ENCODE assay signal across 28 cellular contexts in the genomic region with DNA sequence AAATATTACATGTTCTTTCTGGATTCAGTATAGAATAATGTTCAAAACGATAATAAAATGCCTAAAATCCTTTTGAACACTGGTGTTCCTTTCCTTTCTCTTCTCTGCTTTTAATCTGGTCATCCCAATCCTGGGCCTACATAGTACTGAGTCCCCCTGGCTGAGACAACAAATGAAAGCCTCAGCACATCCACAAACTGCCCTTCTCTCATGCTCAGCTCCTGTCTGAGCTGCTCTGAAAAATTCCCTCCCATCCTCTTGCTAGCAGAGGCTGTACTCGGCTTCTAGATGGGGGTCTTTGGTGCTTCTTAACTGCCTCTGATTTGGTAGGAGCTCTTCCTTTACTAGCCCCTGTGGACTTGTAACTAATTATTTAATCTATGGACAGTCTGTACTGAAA.
"Had no signal": no experiment of that assay in that cellular context is flagged by ENCODE, and none has a peak within 500 bp of the region (broad histone marks: within the 10 kb centered on the region; RNA-seq: fewer than 3 reads in every experiment).

No MANE protein-coding gene starts in this region.

- H3K4me3 Mint-ChIP-seq: activated B cell treated with CpG ODN at 0.5 μM for 24 hours; activated CD4-positive, alpha-beta T cell treated with anti-CD3 and anti-CD28 coated beads for 36 hours; central memory CD8-positive, alpha-beta T cell; effector memory CD8-positive, alpha-beta T cell; natural killer cell; stimulated activated effector memory CD8-positive, alpha-beta T cell treated with anti-CD3 and anti-CD28 coated beads, Interleukin-12 subunit alpha, Interleukin-12 subunit beta, amount 100 ng/mL, for 72 hours; T-cell had no signal

- H3K4me1 ChIP-seq: colonic mucosa had no signal

- H3K9me3 Mint-ChIP-seq: activated B cell treated with CpG ODN at 0.5 μM for 24 hours; activated naive CD4-positive, alpha-beta T cell treated with anti-CD3 and anti-CD28 coated beads, Interleukin-2, amount 50 U/mL, for 72 hours; central memory CD8-positive, alpha-beta T cell; effector memory CD8-positive, alpha-beta T cell; natural killer cell; stimulated activated effector memory CD8-positive, alpha-beta T cell treated with anti-CD3 and anti-CD28 coated beads, Interleukin-12 subunit alpha, Interleukin-12 subunit beta, amount 100 ng/mL, for 72 hours; T-cell had no signal

- H3K27ac ChIP-seq: brain microvascular endothelial cell, colonic mucosa, dorsolateral prefrontal cortex, left ventricle myocardium inferior, parathyroid adenoma, right lobe of liver, skin epidermis, stomach, suprapubic skin, tibial nerve had no signal

- H3K4me3 ChIP-seq: colonic mucosa, dorsolateral prefrontal cortex, left ventricle myocardium inferior, right lobe of liver, skin epidermis, stomach, suprapubic skin, tibial nerve had no signal

- H3K36me3 ChIP-seq: brain microvascular endothelial cell, left ventricle myocardium inferior, right lobe of liver, stomach, suprapubic skin, tibial nerve had no signal

- H3K27ac Mint-ChIP-seq: activated B cell treated with CpG ODN at 0.5 μM for 24 hours; activated CD4-positive, alpha-beta T cell treated with anti-CD3 and anti-CD28 coated beads for 36 hours; activated naive CD4-positive, alpha-beta T cell treated with anti-CD3 and anti-CD28 coated beads, Interleukin-2, amount 50 U/mL, for 72 hours; effector memory CD8-positive, alpha-beta T cell; stimulated activated effector memory CD8-positive, alpha-beta T cell treated with anti-CD3 and anti-CD28 coated beads, Interleukin-12 subunit alpha, Interleukin-12 subunit beta, amount 100 ng/mL, for 72 hours; T-cell had no signal

- H3K27me3 ChIP-seq: brain microvascular endothelial cell, colonic mucosa, dorsolateral prefrontal cortex, right lobe of liver, stomach, suprapubic skin, tibial nerve had no signal

- ATAC-seq: activated CD4-positive, alpha-beta T cell treated with anti-CD3 and anti-CD28 coated beads for 36 hours; activated naive CD4-positive, alpha-beta T cell treated with anti-CD3 and anti-CD28 coated beads, Interleukin-2, amount 50 U/mL, for 72 hours; effector memory CD8-positive, alpha-beta T cell; esophagus mucosa; natural killer cell; stimulated activated effector memory CD8-positive, alpha-beta T cell treated with anti-CD3 and anti-CD28 coated beads, Interleukin-12 subunit alpha, Interleukin-12 subunit beta, amount 100 ng/mL, for 72 hours; T-cell had no signal

- H3K9me3 ChIP-seq: colonic mucosa, left ventricle myocardium inferior, right lobe of liver, stomach, suprapubic skin, tibial nerve had no signal

- H3K36me3 Mint-ChIP-seq: natural killer cell; stimulated activated effector memory CD8-positive, alpha-beta T cell treated with anti-CD3 and anti-CD28 coated beads, Interleukin-12 subunit alpha, Interleukin-12 subunit beta, amount 100 ng/mL, for 72 hours had no signal

- H3K27me3 Mint-ChIP-seq: activated B cell treated with CpG ODN at 0.5 μM for 24 hours; activated CD4-positive, alpha-beta T cell treated with anti-CD3 and anti-CD28 coated beads for 36 hours; central memory CD8-positive, alpha-beta T cell; effector memory CD8-positive, alpha-beta T cell; T-cell had no signal

- DNase-seq: activated B cell treated with CpG ODN at 0.5 μM for 24 hours; activated CD4-positive, alpha-beta T cell treated with anti-CD3 and anti-CD28 coated beads for 36 hours; activated CD4-positive, alpha-beta T cell treated with anti-CD3 and anti-CD28 coated beads, Interleukin-2, amount 50 U/mL, for 4 hours; activated CD8-positive, alpha-beta memory T cell treated with anti-CD3 and anti-CD28 coated beads for 24 hours; activated CD8-positive, alpha-beta memory T cell treated with anti-CD3 and anti-CD28 coated beads, Interleukin-2, amount 50 U/mL, for 48 hours; activated effector memory CD4-positive, alpha-beta T cell treated with Interleukin-2 at 50 U/mL for 16 hours; activated T-cell treated with anti-CD3 and anti-CD28 coated beads, Interleukin-2, amount 50 U/mL, for 48 hours; aorta; brain microvascular endothelial cell; colonic mucosa; dorsolateral prefrontal cortex; effector memory CD8-positive, alpha-beta T cell; hypothalamus; left ventricle myocardium inferior; midbrain; natural killer cell; right lobe of liver; stimulated activated CD4-positive, alpha-beta T cell treated with anti-CD3 and anti-CD28 coated beads, Interleukin-2, amount 100 ng/mL, for 24 hours; stomach; T-cell had no signal
